8 cellular contexts compared by ENCODE assay signal in genomic region chr20:40990542-40991120, GRCh38. TPM values are rescaled to one million over a fixed set of nuclear protein-coding genes. Genes with fewer than 3 reads are reported as not detected.
DNase-seq lines count a peak whose midpoint lies in the region; ATAC-seq, FAIRE-seq and TF ChIP-seq lines count a peak whose summit lies in the region.

No MANE protein-coding gene starts in this region.

- H3K4me3 ChIP-seq in NT2/D1 (ENCODE audit: insufficient read length, low read depth) (no peak overlapping the region), endodermal cell (ENCODE audit: low read length) (no peak overlapping the region), mucosa of descending colon (no peak overlapping the region)

- H3K9ac ChIP-seq in NT2/D1 (ENCODE audit: insufficient read length, low read depth) (no peak overlapping the region), endodermal cell (ENCODE audit: extremely low read depth, low read length, poor library complexity, severe bottlenecking) (no peak overlapping the region)

- peaks cover 7% of the 10 kb centered on the region for H3K27me3 Mint-ChIP-seq in endodermal cell (ENCODE audit: insufficient read depth)

- H3K4me1 ChIP-seq in NT2/D1 (ENCODE audit: insufficient read depth, insufficient read length) (no peaks in the 10 kb centered on the region), endodermal cell (ENCODE audit: control insufficient read depth, insufficient read depth, low read length) (no peaks in the 10 kb centered on the region), mucosa of descending colon (ENCODE audit: low read depth) (peaks cover 7% of the 10 kb centered on the region)

- H3K27ac Mint-ChIP-seq in endodermal cell: no peak overlapping the region

- TF ChIP-seq CTCF in endodermal cell (conservative IDR thresholded peaks at IDR 0.05) (peak; percentile 85), mucosa of descending colon (IDR thresholded peaks at IDR 0.05) (peak; percentile 71)

- H3K27ac ChIP-seq in endodermal cell (ENCODE audit: low read depth, low read length): no peak overlapping the region

- H3K9me3 ChIP-seq in NT2/D1 (ENCODE audit: insufficient read depth, low read length): no peaks in the 10 kb centered on the region
- H3K9me3 ChIP-seq in endodermal cell (ENCODE audit: control insufficient read depth, low read length): no peaks in the 10 kb centered on the region
- H3K9me3 ChIP-seq in mucosa of descending colon: no peaks in the 10 kb centered on the region

- DNase-seq in COLO829 (ENCODE audit: low spot score) (peak; percentile 99), HTR-8/SVneo (ENCODE audit: insufficient read length, low spot score) (peak; percentile 99), NT2/D1 (ENCODE audit: low read depth, low spot score) (peak; percentile 80), endodermal cell (peak; percentile 96), mucosa of descending colon (peak; percentile 69 to 91 (median 85))
- DNase-seq in activated CD8-positive, alpha-beta memory T cell treated with anti-CD3 and anti-CD28 coated beads for 4 hours (ENCODE audit: low read depth in 2 of 2): peak; percentile 40 to 41
- DNase-seq in stimulated activated CD8-positive, alpha-beta memory T cell treated with anti-CD3 and anti-CD28 coated beads, Interleukin-7, amount 100 ng/mL, for 1 hour (ENCODE audit: low read depth in 2 of 2): peak; percentile 19 to 38

- FAIRE-seq in HTR-8/SVneo (lab: Jason Lieb, UNC): peak; percentile 89

- ATAC-seq in GM21381 (IDR thresholded peaks at IDR 0.05; ENCODE audit: unreplicated experiment) (peak; percentile 58), mucosa of descending colon (peak; percentile 97)

- H3K36me3 ChIP-seq in NT2/D1 (ENCODE audit: insufficient read depth, insufficient read length, low read length) (no peaks in the 10 kb centered on the region), endodermal cell (ENCODE audit: control insufficient read depth, insufficient read depth, low read length) (no peaks in the 10 kb centered on the region), mucosa of descending colon (ENCODE audit: low read depth) (no peaks in the 10 kb centered on the region)

- whole genome bisulfite sequencing in endodermal cell (ENCODE audit: insufficient coverage in 1 of 2, insufficient read length in 1 of 2), 2 experiments: 36 to 50% methylated on average over 7 to 10 of the region's 10 CpGs

- H3K27me3 ChIP-seq in NT2/D1 (ENCODE audit: insufficient read depth, insufficient read length) (no peaks in the 10 kb centered on the region), endodermal cell (ENCODE audit: control insufficient read depth, insufficient read depth, low read length, poor library complexity, severe bottlenecking) (no peaks in the 10 kb centered on the region)

- no peaks in the 10 kb centered on the region for H3K36me3 Mint-ChIP-seq in endodermal cell (ENCODE audit: low read depth)

- no peaks in the 10 kb centered on the region for H3K9me3 Mint-ChIP-seq in endodermal cell

- H3K4me1 Mint-ChIP-seq in endodermal cell: no peaks in the 10 kb centered on the region

- no peak overlapping the region for H3K4me3 Mint-ChIP-seq in endodermal cell

- intact Hi-C loops in mucosa of descending colon (cut with DNase I, micrococcal nuclease): loop anchor here (5.0 kb wide), 1 partner anchor 107 kb away; no protein-coding TSS in a partner anchor

RNA-seq across cellular contexts. Expression of gene TOP1, which starts 38.0 kb away (rescaled TPM):
- total RNA-seq in endodermal cell (10 to 100 TPM; 78.8 to 82.5 TPM), mucosa of descending colon (10 to 100 TPM; 51.8 to 60.0 (median 57.7) TPM)
- polyA plus RNA-seq in endodermal cell (2013, experiment 1 of 2): 91.0 TPM
- 88.9 TPM for polyA plus RNA-seq in endodermal cell (2013, experiment 2 of 2)

Comparison
In these comparisons a context has a peak if more than half of its experiments do, and no peak if none do; other contexts are left out.
1. DNase-seq: peak in every context shown above with its lines; median percentile 99 in COLO829; 99 in HTR-8/SVneo; 96 in endodermal cell; 85 in mucosa of descending colon; 80 in NT2/D1; 40 in activated CD8-positive, alpha-beta memory T cell treated with anti-CD3 and anti-CD28 coated beads for 4 hours; 28 in stimulated activated CD8-positive, alpha-beta memory T cell treated with anti-CD3 and anti-CD28 coated beads, Interleukin-7, amount 100 ng/mL, for 1 hour.